11 cellular contexts compared by ENCODE assay signal in genomic region chr15:47384316-47384715, GRCh38.
A peak's percentile ranks its signal among the peaks of the same experiment; 100 is the strongest.
DNase-seq lines count a peak whose midpoint lies in the region; ATAC-seq and TF ChIP-seq lines count a peak whose summit lies in the region.
"Had no signal": no experiment of that assay in that cellular context is flagged by ENCODE, and none has a peak within 500 bp of the region (broad histone marks: within the 10 kb centered on the region; RNA-seq: fewer than 3 reads in every experiment).

No MANE protein-coding gene starts in this region.

- H3K27me3 ChIP-seq in heart right ventricle: no peaks in the 10 kb centered on the region
- H3K27me3 ChIP-seq: neutrophil had no signal

- H3K4me1 ChIP-seq in heart right ventricle: peaks cover 0 to 17% (median 0%) of the 10 kb centered on the region in 9 donors

- DNase-seq in HPDE6-E6E7 (ENCODE audit: extremely low spot score) (peak; percentile 77), WTC11 (ENCODE audit: low spot score) (no peak), heart right ventricle (peak; percentile 5 to 15), superior temporal gyrus (ENCODE audit: extremely low spot score) (peak; percentile 47), NCI-H1417 treated with DMSO at 0.1 percent for 48 hours (lab: John Stamatoyannopoulos, UW) (no peak)
- DNase-seq in activated CD4-positive, alpha-beta T cell treated with anti-CD3 and anti-CD28 coated beads for 1 hour: no peak

- no peaks in the 10 kb centered on the region for H3K9me3 ChIP-seq in heart right ventricle
- H3K9me3 ChIP-seq: neutrophil had no signal

- H3K4me3 ChIP-seq in heart right ventricle: no peak overlapping the region

- intact Hi-C loops in heart right ventricle (cut with DNase I): loop anchor here in 1 of 10 donors (5.0 kb wide), 1 partner anchor 402 kb away; no protein-coding TSS in a partner anchor

- no peak for TF ChIP-seq CTCF in WTC11 (IDR thresholded peaks at IDR 0.05)
- no peak for TF ChIP-seq CTCF in heart right ventricle (IDR thresholded peaks at IDR 0.05)

- 50% methylated on average over 3 of the region's 3 CpGs for WGBS in heart right ventricle, 2 donors

- CTCF ChIA-PET in WTC11 (lab: Charles Lee): interaction anchor here (1.0 to 2.2 kb wide), 3 partner anchors 10 to 188 kb away, joined by 3 to 16 read pairs (median 4); no protein-coding TSS in a partner anchor

- ATAC-seq in WTC11: peak; percentile 77
- peak in 7 of 8 donors; percentile 49 to 98 (median 71) for ATAC-seq in heart right ventricle
- no peak for ATAC-seq in HG03565 (IDR thresholded peaks at IDR 0.05; ENCODE audit: unreplicated experiment)
- ATAC-seq in GM21723 (IDR thresholded peaks at IDR 0.05; ENCODE audit: unreplicated experiment): no peak
- ATAC-seq: stimulated activated memory B cell treated with anti-CD40 and anti-IgM and Interleukin-4, amounts not matched to agents 10 μg/mL and 1 μg/mL and 100 μg/mL, for 72 hours had no signal

- no peak overlapping the region for H3K4me3 Mint-ChIP-seq in WTC11
- H3K4me3 Mint-ChIP-seq: stimulated activated memory B cell treated with anti-CD40 and anti-IgM and Interleukin-4, amounts not matched to agents 10 μg/mL and 1 μg/mL and 100 μg/mL, for 72 hours; T-helper 2 cell treated with Interferon-gamma antibody and Interleukin-4, amounts not matched to agents 5 μg/mL and 100 μg/mL, for 36 hours had no signal

- peaks cover 6% of the 10 kb centered on the region for H3K9me3 Mint-ChIP-seq in WTC11
- H3K9me3 Mint-ChIP-seq: stimulated activated memory B cell treated with anti-CD40 and anti-IgM and Interleukin-4, amounts not matched to agents 10 μg/mL and 1 μg/mL and 100 μg/mL, for 72 hours; T-helper 2 cell treated with Interferon-gamma antibody and Interleukin-4, amounts not matched to agents 5 μg/mL and 100 μg/mL, for 36 hours had no signal

- peaks cover 9% of the 10 kb centered on the region for H3K4me1 Mint-ChIP-seq in WTC11
- H3K4me1 Mint-ChIP-seq: stimulated activated memory B cell treated with anti-CD40 and anti-IgM and Interleukin-4, amounts not matched to agents 10 μg/mL and 1 μg/mL and 100 μg/mL, for 72 hours had no signal

- no peaks in the 10 kb centered on the region for H3K36me3 ChIP-seq in heart right ventricle
- H3K36me3 ChIP-seq: neutrophil had no signal

- POLR2A ChIA-PET in WTC11 (lab: Charles Lee): interaction anchor here (0.6 to 0.8 kb wide), 2 partner anchors 12 to 289 kb away, joined by 3 to 4 read pairs; no protein-coding TSS in a partner anchor

- no peaks in the 10 kb centered on the region for H3K36me3 Mint-ChIP-seq in WTC11
- H3K36me3 Mint-ChIP-seq: stimulated activated memory B cell treated with anti-CD40 and anti-IgM and Interleukin-4, amounts not matched to agents 10 μg/mL and 1 μg/mL and 100 μg/mL, for 72 hours had no signal

- H3K27ac ChIP-seq in heart right ventricle: peak overlapping the region in 2 of 10 donors; percentile 7 to 54
- H3K27ac ChIP-seq: neutrophil had no signal

- no peaks in the 10 kb centered on the region for H3K27me3 Mint-ChIP-seq in WTC11 (ENCODE audit: low read depth)
- H3K27me3 Mint-ChIP-seq: stimulated activated memory B cell treated with anti-CD40 and anti-IgM and Interleukin-4, amounts not matched to agents 10 μg/mL and 1 μg/mL and 100 μg/mL, for 72 hours had no signal

- no peak overlapping the region; the same call in 1 of the 2 replicates for H3K27ac Mint-ChIP-seq in WTC11
- H3K27ac Mint-ChIP-seq: stimulated activated memory B cell treated with anti-CD40 and anti-IgM and Interleukin-4, amounts not matched to agents 10 μg/mL and 1 μg/mL and 100 μg/mL, for 72 hours; T-helper 2 cell treated with Interferon-gamma antibody and Interleukin-4, amounts not matched to agents 5 μg/mL and 100 μg/mL, for 36 hours had no signal

TF ChIP-seq in WTC11, 78 proteins besides CTCF, POLR2A, EP300 and RAD21:
- TF ChIP-seq GABPB1 (CRISPR knock-in tag; IDR thresholded peaks at IDR 0.05) (peak; percentile 78; the same call in 1 of the 2 replicates), PRDM15 (CRISPR knock-in tag; IDR thresholded peaks at IDR 0.05) (no peak), ZNF512 (CRISPR knock-in tag; IDR thresholded peaks at IDR 0.05; ENCODE audit: borderline replicate concordance) (no peak)

Comparison
In these comparisons a context has a peak if more than half of its experiments do, and no peak if none do; other contexts are left out.
1. DNase-seq: peak in HPDE6-E6E7 (single experiment), heart right ventricle (2 of 2) and superior temporal gyrus (single experiment); none in WTC11 (single experiment), NCI-H1417 treated with DMSO at 0.1 percent for 48 hours (single experiment) and activated CD4-positive, alpha-beta T cell treated with anti-CD3 and anti-CD28 coated beads for 1 hour (single experiment).
2. ATAC-seq: peak in WTC11 (single experiment) and heart right ventricle (7 of 8); none in HG03565 (single experiment) and GM21723 (single experiment).